In the genomic region with DNA sequence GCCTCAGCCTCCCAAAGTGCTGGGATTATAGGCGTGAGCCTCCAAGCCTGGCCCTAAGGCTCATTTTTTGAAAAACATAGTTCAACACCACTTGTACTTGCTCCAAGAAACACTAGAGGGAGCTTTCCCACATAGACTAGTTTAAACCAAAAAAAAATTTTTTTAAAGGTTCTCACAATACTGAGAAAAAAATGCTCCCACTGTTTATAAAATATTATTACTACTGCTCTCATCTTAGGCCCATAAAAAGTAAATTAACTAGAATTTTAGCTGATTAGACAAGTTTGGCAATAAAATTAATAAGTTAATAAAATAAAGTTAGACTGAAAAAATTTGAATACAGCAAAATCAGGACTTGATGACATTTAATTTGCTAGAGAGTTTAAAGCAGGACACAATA, we compare ENCODE assay signal across 8 cellular contexts.
A peak's percentile ranks its signal among the peaks of the same experiment; 100 is the strongest.
DNase-seq lines count a peak whose midpoint lies in the region; ATAC-seq, FAIRE-seq and TF ChIP-seq lines count a peak whose summit lies in the region.

No MANE protein-coding gene starts in this region.

- intact Hi-C loops in endothelial cell of umbilical vein (cut with micrococcal nuclease) = loop anchor here (1.0 to 5.0 kb wide), 3 partner anchors 110 to 265 kb away; a partner anchor contains a TSS

- POLR2A ChIA-PET in endothelial cell of umbilical vein (lab: Charles Lee) = interaction anchor here (1.2 kb wide), 1 partner anchor 15 kb away, joined by 4 read pairs; no protein-coding TSS in a partner anchor

- no peak overlapping the region for H2AFZ ChIP-seq in endothelial cell of umbilical vein (ENCODE audit: low read depth, low read length)

- ATAC-seq in GM21447 (IDR thresholded peaks at IDR 0.05; ENCODE audit: unreplicated experiment) (peak; percentile 77), naive B cell (ENCODE audit: low read depth in 2 of 2) (peak; percentile 41 to 57)

- no peaks in the 10 kb centered on the region for H3K4me1 Mint-ChIP-seq in naive B cell

- H3K4me3 Mint-ChIP-seq in naive B cell = no peak overlapping the region

- no peak overlapping the region for H3K27ac Mint-ChIP-seq in naive B cell

- DNase-seq in GM06990 (ENCODE audit: extremely low read depth, insufficient read length) (no peak), HL-60 (ENCODE audit: low read depth in 1 of 2, low spot score in 1 of 2) (peak in 1 of 2 experiments; percentile 22), RCC 7860 (ENCODE audit: low spot score) (no peak), endothelial cell of umbilical vein (ENCODE audit: low read depth, low spot score) (peak; percentile 55), naive B cell (peak; percentile 25), NCI-H128 (lab: John Stamatoyannopoulos, UW; ENCODE audit: unreplicated experiment) (no peak), mesenteric fat pad (ENCODE audit: low spot score) (no peak)

- H3K36me3 ChIP-seq in GM06990 (ENCODE audit: control insufficient read depth, insufficient read depth, low read length) (no peaks in the 10 kb centered on the region), endothelial cell of umbilical vein (ENCODE audit: control insufficient read depth in 2 of 2, extremely low read depth in 1 of 2, insufficient read depth in 2 of 2, low read length in 2 of 2) (no peaks in the 10 kb centered on the region)

- H3K4me1 ChIP-seq in endothelial cell of umbilical vein (ENCODE audit: control insufficient read depth, extremely low read depth, insufficient read depth, low read length) = peaks cover 18% of the 10 kb centered on the region

- dilution Hi-C loops in endothelial cell of umbilical vein (cut with MboI; ENCODE audit: extremely low pct_ligation_motif_present, low sequenced_read_pairs) = no loop called here

- no TSS peak for BruUV-seq in endothelial cell of umbilical vein (replicated peaks; lab: Mats Ljungman, UMichigan)

- no peaks in the 10 kb centered on the region for H3K27me3 Mint-ChIP-seq in naive B cell

- peak; percentile 58 for TF ChIP-seq CTCF in GM06990 (IDR thresholded peaks at IDR 0.05; ENCODE audit: insufficient read depth, low read length, poor library complexity, severe bottlenecking)
- TF ChIP-seq CTCF in HL-60 (IDR thresholded peaks at IDR 0.05; ENCODE audit: insufficient read depth, low read length) = peak; percentile 18
- TF ChIP-seq CTCF in endothelial cell of umbilical vein (IDR thresholded peaks at IDR 0.05; ENCODE audit: extremely low read depth in 1 of 2, insufficient read depth in 1 of 2, low read depth in 1 of 2, low read length in 2 of 2) = peak; percentile 36 to 49

- CTCF ChIA-PET in endothelial cell of umbilical vein (lab: Charles Lee) = interaction anchor here (0.5 to 6.0 kb wide), 24 partner anchors 10 to 178 kb away, joined by 3 to 66 read pairs (median 4); a partner anchor contains a TSS

- no peak for TF ChIP-seq POLR2A in endothelial cell of umbilical vein (IDR thresholded peaks at IDR 0.05; ENCODE audit: low read depth, low read length)

- no peaks in the 10 kb centered on the region for H3K9me3 Mint-ChIP-seq in naive B cell

- H4K20me1 ChIP-seq in endothelial cell of umbilical vein (replicated peaks; ENCODE audit: control insufficient read depth, extremely low read depth, insufficient read depth, low read length) = no peaks in the 10 kb centered on the region

- no peak overlapping the region for H3K4me2 ChIP-seq in endothelial cell of umbilical vein (ENCODE audit: insufficient read depth, low read length)

- H3K4me3 ChIP-seq in GM06990 (replicated peaks; ENCODE audit: low read depth, low read length) = no peak overlapping the region
- no peak overlapping the region for H3K4me3 ChIP-seq in HL-60 (replicated peaks; ENCODE audit: insufficient read depth, low read length)
- H3K4me3 ChIP-seq in endothelial cell of umbilical vein (replicated peaks in 1 of 3; ENCODE audit: insufficient read depth in 1 of 3, low read depth in 1 of 3, low read length in 3 of 3) = no peak overlapping the region

- H3K36me3 Mint-ChIP-seq in naive B cell = no peaks in the 10 kb centered on the region

- FAIRE-seq in RCC 7860 (lab: Jason Lieb, UNC) (peak; percentile 7), endothelial cell of umbilical vein (lab: Jason Lieb, UNC) (peak; percentile 18)

- H3K9me3 ChIP-seq in endothelial cell of umbilical vein (replicated peaks; ENCODE audit: control insufficient read depth, insufficient read depth, low read length) = no peaks in the 10 kb centered on the region

- peaks cover 3% of the 10 kb centered on the region for H3K79me2 ChIP-seq in endothelial cell of umbilical vein (ENCODE audit: control insufficient read depth, insufficient read depth, low read length)

- no peaks in the 10 kb centered on the region for H3K9me1 ChIP-seq in endothelial cell of umbilical vein (replicated peaks; ENCODE audit: control insufficient read depth, extremely low read depth, insufficient read depth, low read length)

- H3K27ac ChIP-seq in HL-60 (replicated peaks) (no peak overlapping the region), endothelial cell of umbilical vein (ENCODE audit: insufficient read depth, low read depth, low read length) (no peak overlapping the region)

- no peak overlapping the region for H3K9ac ChIP-seq in endothelial cell of umbilical vein (replicated peaks; ENCODE audit: extremely low read depth, insufficient read depth, low read length)

- H3K27me3 ChIP-seq in GM06990 (replicated peaks; ENCODE audit: control insufficient read depth, insufficient read depth, low read length) = no peaks in the 10 kb centered on the region
- H3K27me3 ChIP-seq in HL-60 (ENCODE audit: insufficient read depth, poor library complexity, severe bottlenecking) = no peaks in the 10 kb centered on the region
- H3K27me3 ChIP-seq in endothelial cell of umbilical vein (ENCODE audit: control insufficient read depth in 2 of 2, insufficient read depth in 2 of 2, low read length in 2 of 2) = no peaks in the 10 kb centered on the region

TF ChIP-seq in endothelial cell of umbilical vein, 7 proteins besides CTCF, POLR2A, EP300 and RAD21:
- no peak for TF ChIP-seq EZH2 (IDR thresholded peaks at IDR 0.05; ENCODE audit: borderline replicate concordance, low read depth, low read length, severe bottlenecking)
- TF ChIP-seq POLR2AphosphoS5 (IDR thresholded peaks at IDR 0.05; ENCODE audit: insufficient read depth, low read depth, low read length) = no peak
- TF ChIP-seq, protein P1, sequence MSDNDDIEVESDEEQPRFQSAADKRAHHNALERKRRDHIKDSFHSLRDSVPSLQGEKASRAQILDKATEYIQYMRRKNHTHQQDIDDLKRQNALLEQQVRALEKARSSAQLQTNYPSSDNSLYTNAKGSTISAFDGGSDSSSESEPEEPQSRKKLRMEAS (IDR thresholded peaks at IDR 0.05; ENCODE audit: insufficient read depth, insufficient read length) = no peak
- TF ChIP-seq MYC (IDR thresholded peaks at IDR 0.05; ENCODE audit: low read depth, low read length) = no peak
- no peak for TF ChIP-seq FOS (IDR thresholded peaks at IDR 0.05; ENCODE audit: borderline replicate concordance, insufficient read depth, low read length)
- TF ChIP-seq JUN (IDR thresholded peaks at IDR 0.05; ENCODE audit: borderline replicate concordance, insufficient read depth, insufficient read length, low read depth) = no peak
- TF ChIP-seq GATA2 (IDR thresholded peaks at IDR 0.05; ENCODE audit: insufficient read depth, insufficient read length, low read depth, low read length) = no peak

Comparison
In these comparisons a context has a peak if more than half of its experiments do, and no peak if none do; other contexts are left out.
1. DNase-seq: peak in endothelial cell of umbilical vein (single experiment) and naive B cell (single experiment); none in GM06990 (single experiment), RCC 7860 (single experiment), NCI-H128 (single experiment) and mesenteric fat pad (single experiment).
2. Peak in every context shown above with its lines, with median percentiles within 50 percentile points of each other: CTCF ChIP-seq.